ENCODE assay signal across 1 cellular context in genomic region chr19:40465025-40465780, GRCh38.
TF ChIP-seq lines count a peak whose summit lies in the region.

Gene BLVRB (minus strand): TSS chr19:40465745. CDS start chr19:40465688, 57 bp downstream.

TF ChIP-seq in HEK293, 187 proteins besides CTCF, POLR2A, EP300 and RAD21 (continued from another document):
- TF ChIP-seq, protein P1, sequence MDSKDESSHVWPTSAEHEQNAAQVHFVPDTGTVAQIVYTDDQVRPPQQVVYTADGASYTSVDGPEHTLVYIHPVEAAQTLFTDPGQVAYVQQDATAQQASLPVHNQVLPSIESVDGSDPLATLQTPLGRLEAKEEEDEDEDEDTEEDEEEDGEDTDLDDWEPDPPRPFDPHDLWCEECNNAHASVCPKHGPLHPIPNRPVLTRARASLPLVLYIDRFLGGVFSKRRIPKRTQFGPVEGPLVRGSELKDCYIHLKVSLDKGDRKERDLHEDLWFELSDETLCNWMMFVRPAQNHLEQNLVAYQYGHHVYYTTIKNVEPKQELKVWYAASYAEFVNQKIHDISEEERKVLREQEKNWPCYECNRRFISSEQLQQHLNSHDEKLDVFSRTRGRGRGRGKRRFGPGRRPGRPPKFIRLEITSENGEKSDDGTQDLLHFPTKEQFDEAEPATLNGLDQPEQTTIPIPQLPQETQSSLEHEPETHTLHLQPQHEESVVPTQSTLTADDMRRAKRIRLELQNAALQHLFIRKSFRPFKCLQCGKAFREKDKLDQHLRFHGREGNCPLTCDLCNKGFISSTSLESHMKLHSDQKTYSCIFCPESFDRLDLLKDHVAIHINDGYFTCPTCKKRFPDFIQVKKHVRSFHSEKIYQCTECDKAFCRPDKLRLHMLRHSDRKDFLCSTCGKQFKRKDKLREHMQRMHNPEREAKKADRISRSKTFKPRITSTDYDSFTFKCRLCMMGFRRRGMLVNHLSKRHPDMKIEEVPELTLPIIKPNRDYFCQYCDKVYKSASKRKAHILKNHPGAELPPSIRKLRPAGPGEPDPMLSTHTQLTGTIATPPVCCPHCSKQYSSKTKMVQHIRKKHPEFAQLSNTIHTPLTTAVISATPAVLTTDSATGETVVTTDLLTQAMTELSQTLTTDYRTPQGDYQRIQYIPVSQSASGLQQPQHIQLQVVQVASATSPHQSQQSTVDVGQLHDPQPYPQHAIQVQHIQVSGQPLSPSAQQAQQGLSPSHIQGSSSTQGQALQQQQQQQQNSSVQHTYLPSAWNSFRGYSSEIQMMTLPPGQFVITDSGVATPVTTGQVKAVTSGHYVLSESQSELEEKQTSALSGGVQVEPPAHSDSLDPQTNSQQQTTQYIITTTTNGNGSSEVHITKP (tag by site-specific recombination; IDR thresholded peaks at IDR 0.05): peak; percentile 93
- TF ChIP-seq, protein P2, sequence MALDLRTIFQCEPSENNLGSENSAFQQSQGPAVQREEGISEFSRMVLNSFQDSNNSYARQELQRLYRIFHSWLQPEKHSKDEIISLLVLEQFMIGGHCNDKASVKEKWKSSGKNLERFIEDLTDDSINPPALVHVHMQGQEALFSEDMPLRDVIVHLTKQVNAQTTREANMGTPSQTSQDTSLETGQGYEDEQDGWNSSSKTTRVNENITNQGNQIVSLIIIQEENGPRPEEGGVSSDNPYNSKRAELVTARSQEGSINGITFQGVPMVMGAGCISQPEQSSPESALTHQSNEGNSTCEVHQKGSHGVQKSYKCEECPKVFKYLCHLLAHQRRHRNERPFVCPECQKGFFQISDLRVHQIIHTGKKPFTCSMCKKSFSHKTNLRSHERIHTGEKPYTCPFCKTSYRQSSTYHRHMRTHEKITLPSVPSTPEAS (tag by site-specific recombination; IDR thresholded peaks at IDR 0.05): peak; percentile 15; the same call in 1 of the 2 replicates
- TF ChIP-seq ZSCAN23 (tag by site-specific recombination; IDR thresholded peaks at IDR 0.05) (0 out of 2 replicates have a peak, but pooled peaks have one; percentile 12), MYNN (tag by site-specific recombination; IDR thresholded peaks at IDR 0.05; ENCODE audit: borderline replicate concordance) (peak; percentile 77), ZNF585B (tag by site-specific recombination; IDR thresholded peaks at IDR 0.05) (no peak), ZNF112 (tag by site-specific recombination; IDR thresholded peaks at IDR 0.05) (0 out of 2 replicates have a peak, but pooled peaks have one; percentile 9)
